Comparison of ENCODE assay signal across 1 cellular context in genomic region chr2:55482186-55482945, GRCh38.
TF ChIP-seq lines count a peak whose summit lies in the region.

No MANE protein-coding gene starts in this region.

TF ChIP-seq in HCT116, 20 proteins besides CTCF, POLR2A, EP300 and RAD21 (continued from another document):
- TF ChIP-seq SIN3A (IDR thresholded peaks at IDR 0.05; ENCODE audit: low read depth) = no peak
- no peak for TF ChIP-seq TCF7L2 (IDR thresholded peaks at IDR 0.05; ENCODE audit: borderline replicate concordance, extremely low read depth, insufficient read depth, insufficient read length)
- no peak for TF ChIP-seq YY1 (IDR thresholded peaks at IDR 0.05; ENCODE audit: extremely low read depth, insufficient replicate concordance, low read depth, low read length)
- TF ChIP-seq FOSL1 (IDR thresholded peaks at IDR 0.05; ENCODE audit: low read depth) = 0 out of 2 replicates have a peak, but pooled peaks have one; percentile 19
- 0 out of 2 replicates have a peak, but pooled peaks have one; percentile 33 for TF ChIP-seq CEBPB (IDR thresholded peaks at IDR 0.05; ENCODE audit: low read depth)
- peak; percentile 43; the same call in 1 of the 2 replicates for TF ChIP-seq ATF3 (IDR thresholded peaks at IDR 0.05)
- peak; percentile 31 for TF ChIP-seq JUND (IDR thresholded peaks at IDR 0.05)
- no peak for TF ChIP-seq CBX3 (IDR thresholded peaks at IDR 0.05; ENCODE audit: low read depth)
